In genomic region chr22:37898441-37899181, GRCh38 we compare ENCODE assay signal across 11 cellular contexts. TPM values are rescaled to one million over a fixed set of nuclear protein-coding genes. Genes with fewer than 3 reads are reported as not detected.
DNase-seq lines count a peak whose midpoint lies in the region; ATAC-seq and TF ChIP-seq lines count a peak whose summit lies in the region.
"Had no signal": no experiment of that assay in that cellular context is flagged by ENCODE, and none has a peak within 500 bp of the region (broad histone marks: within the 10 kb centered on the region; RNA-seq: fewer than 3 reads in every experiment).

No MANE protein-coding gene starts in this region.

- H3K4me1 Mint-ChIP-seq in GM23338 = peaks cover 40% of the 10 kb centered on the region
- H3K4me1 Mint-ChIP-seq in activated CD8-positive, alpha-beta T cell treated with anti-CD3 and anti-CD28 coated beads, Interleukin-2, amount 10 ng/mL, durations not matched to agents 7 days and 5 days (ENCODE audit: low read depth) = peaks cover 45% of the 10 kb centered on the region

- peaks cover 3% of the 10 kb centered on the region; the same call in 2 of the 3 replicates for H3K36me3 Mint-ChIP-seq in GM23338 (ENCODE audit: low read depth)
- H3K36me3 Mint-ChIP-seq in activated CD8-positive, alpha-beta T cell treated with anti-CD3 and anti-CD28 coated beads, Interleukin-2, amount 10 ng/mL, durations not matched to agents 7 days and 5 days (ENCODE audit: low read depth) = peaks cover 5% of the 10 kb centered on the region

- CTCF ChIA-PET in activated CD8-positive, alpha-beta T cell treated with anti-CD3 and anti-CD28 coated beads, Interleukin-2, amount 10 ng/mL, durations not matched to agents 7 days and 5 days (lab: Charles Lee) = interaction anchor here (0.8 to 3.8 kb wide), 5 partner anchors 7 to 35 kb away, joined by 3 to 19 read pairs (median 4); partner anchors contain the start of gene MICALL1

- no peak for TF ChIP-seq EP300 in sigmoid colon (IDR thresholded peaks at IDR 0.05)

- peaks cover 15% of the 10 kb centered on the region for H3F3A ChIP-seq in GM23338 (replicated peaks; ENCODE audit: low read depth)

- no peaks in the 10 kb centered on the region for H3K9me2 ChIP-seq in GM23338 (ENCODE audit: insufficient read depth)

- H3K27me3 ChIP-seq in GM23338 (ENCODE audit: insufficient read depth) (no peaks in the 10 kb centered on the region), sigmoid colon (no peaks in the 10 kb centered on the region)

- H3K4me2 ChIP-seq in GM23338 = no peak overlapping the region

- H3K4me3 ChIP-seq in GM23338 (no peak overlapping the region), sigmoid colon (no peak overlapping the region)

- H2AFZ ChIP-seq in GM23338 = no peak overlapping the region; the same call in 1 of the 2 replicates

- TF ChIP-seq CTCF in GM23338 (conservative IDR thresholded peaks at IDR 0.05; ENCODE audit: low read depth in 2 of 2) (no peak), sigmoid colon (IDR thresholded peaks at IDR 0.05) (no peak)

- DNase-seq in GM23338 (ENCODE audit: low spot score) (peak; percentile 63), hypothalamus (lab: John Stamatoyannopoulos, UW) (peak in 30 of 51 donors; percentile 21 to 81 (median 59)), sigmoid colon (peak; percentile 78), NCI-H1930 (lab: John Stamatoyannopoulos, UW) (no peak)
- DNase-seq in activated CD8-positive, alpha-beta T cell treated with anti-CD3 and anti-CD28 coated beads, Interleukin-2, amount 10 ng/mL, durations not matched to agents 7 days and 5 days = no peak
- DNase-seq: activated CD4-positive, alpha-beta T cell treated with anti-CD3 and anti-CD28 coated beads, Interleukin-2, amount 50 U/mL, for 48 hours; effector memory CD4-positive, alpha-beta T cell; GDM1 had no signal

- ATAC-seq in GM23338 (peak; percentile 36), GM21723 (IDR thresholded peaks at IDR 0.05; ENCODE audit: unreplicated experiment) (no peak), HG03108 (IDR thresholded peaks at IDR 0.05; ENCODE audit: unreplicated experiment) (no peak), GM18520 (IDR thresholded peaks at IDR 0.05; ENCODE audit: unreplicated experiment) (no peak)
- ATAC-seq in activated CD8-positive, alpha-beta T cell treated with anti-CD3 and anti-CD28 coated beads, Interleukin-2, amount 10 ng/mL, durations not matched to agents 7 days and 5 days = no peak

- no peaks in the 10 kb centered on the region for H3K79me2 ChIP-seq in GM23338 (replicated peaks; ENCODE audit: insufficient read depth)

- H3K4me1 ChIP-seq in GM23338 (ENCODE audit: insufficient read depth) (peaks cover 44% of the 10 kb centered on the region), sigmoid colon (peaks cover 0 to 59% (median 46%) of the 10 kb centered on the region in 4 donors)

- H3K36me3 ChIP-seq in GM23338 (ENCODE audit: insufficient read depth) (no peaks in the 10 kb centered on the region), sigmoid colon (no peaks in the 10 kb centered on the region)

- peaks cover 10% of the 10 kb centered on the region for H3K27me3 Mint-ChIP-seq in GM23338 (ENCODE audit: insufficient read depth, low read depth, poor library complexity)
- no peaks in the 10 kb centered on the region for H3K27me3 Mint-ChIP-seq in activated CD8-positive, alpha-beta T cell treated with anti-CD3 and anti-CD28 coated beads, Interleukin-2, amount 10 ng/mL, durations not matched to agents 7 days and 5 days (ENCODE audit: low read depth)

- H3K9me3 ChIP-seq in sigmoid colon = no peaks in the 10 kb centered on the region

- POLR2A ChIA-PET in activated CD8-positive, alpha-beta T cell treated with anti-CD3 and anti-CD28 coated beads, Interleukin-2, amount 10 ng/mL, durations not matched to agents 7 days and 5 days (lab: Charles Lee) = interaction anchor here (3.2 kb wide), 1 partner anchor 8 kb away, joined by 27 read pairs; the partner anchor contains the start of gene MICALL1

- no peak overlapping the region for H3K4me3 Mint-ChIP-seq in GM23338
- no peak overlapping the region for H3K4me3 Mint-ChIP-seq in activated CD8-positive, alpha-beta T cell treated with anti-CD3 and anti-CD28 coated beads, Interleukin-2, amount 10 ng/mL, durations not matched to agents 7 days and 5 days

- peak overlapping the region; percentile 92 for H3K27ac Mint-ChIP-seq in GM23338
- H3K27ac Mint-ChIP-seq in activated CD8-positive, alpha-beta T cell treated with anti-CD3 and anti-CD28 coated beads, Interleukin-2, amount 10 ng/mL, durations not matched to agents 7 days and 5 days = peak overlapping the region; percentile 78

- no peaks in the 10 kb centered on the region; the same call in 1 of the 2 replicates for H4K20me1 ChIP-seq in GM23338 (replicated peaks; ENCODE audit: insufficient read depth)

- WGBS in sigmoid colon, 2 donors = 42 to 78% methylated on average over 9 of the region's 9 CpGs

- H3K27ac ChIP-seq in GM23338 (ENCODE audit: low read depth) (peak overlapping the region; percentile 94), sigmoid colon (peak overlapping the region; percentile 27 to 89 (median 60))

- H3K9me3 Mint-ChIP-seq in GM23338 = no peaks in the 10 kb centered on the region; the same call in 2 of the 3 replicates
- H3K9me3 Mint-ChIP-seq in activated CD8-positive, alpha-beta T cell treated with anti-CD3 and anti-CD28 coated beads, Interleukin-2, amount 10 ng/mL, durations not matched to agents 7 days and 5 days (ENCODE audit: insufficient read depth) = no peaks in the 10 kb centered on the region

- no peak for TF ChIP-seq POLR2A in sigmoid colon (IDR thresholded peaks at IDR 0.05)

- intact Hi-C loops in sigmoid colon (cut with DNase I) = no loop called here

TF ChIP-seq in GM23338, 12 proteins besides CTCF, POLR2A, EP300 and RAD21 (continues in another document):
- TF ChIP-seq STAT1 (IDR thresholded peaks at IDR 0.05; ENCODE audit: unreplicated experiment) (no peak), ETS1 (IDR thresholded peaks at IDR 0.05) (no peak), ZNF331 (CRISPR knock-in tag; IDR thresholded peaks at IDR 0.05; ENCODE audit: low read depth) (no peak), CREB1 (CRISPR knock-in tag; IDR thresholded peaks at IDR 0.05; ENCODE audit: low read depth) (no peak), ZNF114 (CRISPR knock-in tag; IDR thresholded peaks at IDR 0.05) (no peak), JUNB (IDR thresholded peaks at IDR 0.05; ENCODE audit: unreplicated experiment) (no peak), EZH2 (IDR thresholded peaks at IDR 0.05; ENCODE audit: low read depth, unreplicated experiment) (no peak), EZH2phosphoT487 (IDR thresholded peaks at IDR 0.05; ENCODE audit: unreplicated experiment) (no peak), POLR2AphosphoS5 (IDR thresholded peaks at IDR 0.05; ENCODE audit: low read depth) (no peak)

RNA-seq across cellular contexts. Expression of gene MICALL1, which starts 7.5 kb away (rescaled TPM):
- 33.1 and 34.8 TPM in 2 replicates for total RNA-seq in GM23338 (2014; rRNA removed; shearing (Covaris generic))
- polyA plus RNA-seq in GM23338 (2016; fragmentation: Nextera tagmentation; extraction: Ambion mirVana) (4.8 and 5.9 TPM in 2 replicates), sigmoid colon (10 to 100 TPM in 1 of 3 donors, 1 to 10 TPM in 2; 8.4 to 22.5 (median 9.7) TPM)
- total RNA-seq in activated CD8-positive, alpha-beta T cell treated with anti-CD3 and anti-CD28 coated beads, Interleukin-2, amount 10 ng/mL, durations not matched to agents 7 days and 5 days = 10 to 100 TPM; 21.3 to 24.5 TPM
- 100 to 1,000 TPM in 1 of 4 donors, 10 to 100 TPM in 3; 23.9 to 109 (median 51.6) TPM for total RNA-seq in sigmoid colon

RNA-seq across cellular contexts. Expression of gene EIF3L, which starts 49.4 kb away (rescaled TPM):
- total RNA-seq in GM23338 (2014; rRNA removed; shearing (Covaris generic)) = 420 and 459 TPM in 2 replicates
- polyA plus RNA-seq in GM23338 (2016; fragmentation: Nextera tagmentation; extraction: Ambion mirVana) = 430 and 466 TPM in 2 replicates
- 100 to 1,000 TPM; 391 to 410 TPM for total RNA-seq in activated CD8-positive, alpha-beta T cell treated with anti-CD3 and anti-CD28 coated beads, Interleukin-2, amount 10 ng/mL, durations not matched to agents 7 days and 5 days
- 100 to 1,000 TPM; 366 to 628 (median 532) TPM for total RNA-seq in sigmoid colon
- 100 to 1,000 TPM; 198 to 331 (median 307) TPM for polyA plus RNA-seq in sigmoid colon

RNA-seq across cellular contexts. Expression of gene ANKRD54, which starts 54.5 kb away (rescaled TPM):
- 13.0 and 13.6 TPM in 2 replicates for total RNA-seq in GM23338 (2014; rRNA removed; shearing (Covaris generic))
- polyA plus RNA-seq in GM23338 (2016; fragmentation: Nextera tagmentation; extraction: Ambion mirVana) = 14.0 and 14.1 TPM in 2 replicates
- 10 to 100 TPM; 28.6 to 29.9 TPM for total RNA-seq in activated CD8-positive, alpha-beta T cell treated with anti-CD3 and anti-CD28 coated beads, Interleukin-2, amount 10 ng/mL, durations not matched to agents 7 days and 5 days
- 10 to 100 TPM; 39.3 to 50.7 (median 45.0) TPM for total RNA-seq in sigmoid colon
- 10 to 100 TPM; 12.6 to 25.2 (median 23.0) TPM for polyA plus RNA-seq in sigmoid colon

RNA-seq across cellular contexts. Expression of gene C22orf23, which starts 54.8 kb away (rescaled TPM):
- total RNA-seq in GM23338 (2014; rRNA removed; shearing (Covaris generic)) = 0.38 TPM in 1 of 2 replicates, not detected in the other
- polyA plus RNA-seq in GM23338 (2016; fragmentation: Nextera tagmentation; extraction: Ambion mirVana) (0.64 TPM in 1 of 2 replicates, not detected in the other), sigmoid colon (under 1 TPM in 1 of 3 donors, not detected in 2; 0.15 TPM)
- total RNA-seq in activated CD8-positive, alpha-beta T cell treated with anti-CD3 and anti-CD28 coated beads, Interleukin-2, amount 10 ng/mL, durations not matched to agents 7 days and 5 days = not detected
- under 1 TPM in 1 of 4 donors, not detected in 3; 0.36 TPM for total RNA-seq in sigmoid colon

RNA-seq across cellular contexts. Expression of gene POLR2F, which starts 54.9 kb away (rescaled TPM):
- total RNA-seq in GM23338 (2014; rRNA removed; shearing (Covaris generic)) = 64.6 and 144 TPM in 2 replicates
- 429 and 450 TPM in 2 replicates for polyA plus RNA-seq in GM23338 (2016; fragmentation: Nextera tagmentation; extraction: Ambion mirVana)
- total RNA-seq in activated CD8-positive, alpha-beta T cell treated with anti-CD3 and anti-CD28 coated beads, Interleukin-2, amount 10 ng/mL, durations not matched to agents 7 days and 5 days = 10 to 100 TPM; 71.7 to 73.8 TPM
- total RNA-seq in sigmoid colon = 100 to 1,000 TPM in 1 of 4 donors, 10 to 100 TPM in 3; 47.9 to 149 (median 71.1) TPM
- 100 to 1,000 TPM in 2 of 3 donors, 10 to 100 TPM in 1; 96.9 to 136 (median 126) TPM for polyA plus RNA-seq in sigmoid colon

Comparison
In these comparisons a context has a peak if more than half of its experiments do, and no peak if none do; other contexts are left out.
1. DNase-seq: peak in GM23338 (single experiment), hypothalamus (30 of 51) and sigmoid colon (single experiment); none in activated CD8-positive, alpha-beta T cell treated with anti-CD3 and anti-CD28 coated beads, Interleukin-2, amount 10 ng/mL, durations not matched to agents 7 days and 5 days (single experiment) and NCI-H1930 (0 of 2).